1 cellular context compared by ENCODE assay signal in the genomic region with DNA sequence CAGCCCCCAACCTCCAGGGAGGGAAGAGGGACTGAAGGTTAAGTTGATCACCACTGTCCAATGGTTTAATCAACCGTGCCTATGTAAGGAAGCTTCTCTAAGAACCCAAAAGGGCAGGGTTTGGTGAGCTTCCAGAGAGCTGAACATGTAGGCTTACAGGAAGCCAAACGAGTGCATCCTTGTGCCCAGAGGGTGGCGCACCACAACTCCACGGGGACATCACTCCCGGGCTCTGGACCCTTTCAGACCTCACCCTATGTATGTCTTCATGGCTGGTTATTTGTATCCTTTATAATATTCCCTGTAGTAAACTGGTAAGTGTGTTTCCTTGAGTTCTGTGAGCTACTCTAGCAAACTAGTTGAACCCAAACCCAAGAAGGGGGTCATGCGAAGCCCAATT.
TF ChIP-seq lines count a peak whose summit lies in the region.

No MANE protein-coding gene starts in this region.

TF ChIP-seq in HepG2, 621 proteins besides CTCF, POLR2A, EP300 and RAD21:
- TF ChIP-seq STAG1 (CRISPR knock-in tag; IDR thresholded peaks at IDR 0.05) (0 out of 2 replicates have a peak, but pooled peaks have one; percentile 13), ZNF546 (CRISPR knock-in tag; conservative IDR thresholded peaks at IDR 0.05) (no peak), SMC3 (IDR thresholded peaks at IDR 0.05; ENCODE audit: low read length) (peak; percentile 44; the same call in 1 of the 2 replicates)
